Comparison of ENCODE assay signal across 8 cellular contexts in the genomic region with DNA sequence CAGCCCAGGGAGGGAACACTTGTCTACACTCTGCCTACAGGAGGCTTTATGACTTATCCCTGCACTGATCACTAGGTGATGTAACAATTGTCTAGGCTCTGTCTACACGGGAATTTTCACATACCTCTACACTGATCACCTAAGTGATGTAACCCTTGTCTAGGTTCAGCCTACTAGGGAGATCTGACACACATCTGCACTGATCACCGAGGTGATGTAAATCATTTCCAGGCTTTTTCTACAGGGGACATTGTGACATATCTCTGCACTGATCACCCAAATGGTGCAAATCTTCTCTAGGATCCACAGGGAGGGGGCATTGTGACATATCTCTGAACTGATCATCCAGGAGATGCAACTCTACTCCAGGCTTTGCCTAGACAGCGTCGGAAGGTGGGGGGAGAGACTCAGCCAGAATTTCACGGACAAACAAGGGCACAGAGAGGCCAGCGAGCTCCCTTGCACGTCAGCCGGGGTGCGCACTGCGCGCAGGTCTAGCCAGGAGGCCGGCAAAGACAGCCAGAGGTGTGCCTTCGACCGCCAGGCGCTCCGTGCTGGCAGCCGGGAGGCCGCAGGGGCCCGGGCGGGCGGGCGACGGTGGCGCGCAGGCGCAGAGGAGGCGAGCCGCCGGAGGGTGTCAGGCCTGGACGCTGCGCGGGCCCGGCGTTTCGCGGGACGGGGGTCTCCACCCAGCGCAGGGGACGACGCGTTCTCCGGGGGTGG. TPM values are rescaled to one million over a fixed set of nuclear protein-coding genes. Genes with fewer than 3 reads are reported as not detected.
DNase-seq lines count a peak whose midpoint lies in the region; ATAC-seq and TF ChIP-seq lines count a peak whose summit lies in the region.

No MANE protein-coding gene starts in this region.

- H3K27ac Mint-ChIP-seq in MCF 10A (ENCODE audit: low read depth, unreplicated experiment) = peak overlapping the region; percentile 69

- peak; percentile 37 for ATAC-seq in GM19043 (IDR thresholded peaks at IDR 0.05; ENCODE audit: low read depth, unreplicated experiment)
- ATAC-seq in HG03378 (IDR thresholded peaks at IDR 0.05; ENCODE audit: unreplicated experiment) = no peak

- POLR2A ChIA-PET in MCF 10A (lab: Yijun Ruan, JAX) = interaction anchor here (0.7 kb wide), 1 partner anchor 46 kb away, joined by 3 read pairs; the partner anchor contains the start of gene USP14

- H3K4me3 ChIP-seq in kidney epithelial cell (ENCODE audit: low read depth, low read length) = peak overlapping the region; percentile 38

- no peaks in the 10 kb centered on the region for H3K27me3 Mint-ChIP-seq in MCF 10A (ENCODE audit: insufficient read depth, unreplicated experiment)

- peak overlapping the region; percentile 74 for H3K4me3 Mint-ChIP-seq in MCF 10A (ENCODE audit: unreplicated experiment)

- intact Hi-C loops in MCF 10A (cut with micrococcal nuclease) = no loop called here

- no TSS peak for BruUV-seq in MCF 10A (replicated peaks; lab: Mats Ljungman, UMichigan)

- H3K27me3 ChIP-seq in kidney epithelial cell (ENCODE audit: control insufficient read depth, insufficient read depth, low read length) = no peaks in the 10 kb centered on the region

- no peak for TF ChIP-seq CTCF in MCF 10A (IDR thresholded peaks at IDR 0.05; ENCODE audit: unreplicated experiment)
- no peak for TF ChIP-seq CTCF in kidney epithelial cell (IDR thresholded peaks at IDR 0.05; ENCODE audit: insufficient read depth, low read length, poor library complexity, severe bottlenecking)

- no peaks in the 10 kb centered on the region for H3K36me3 ChIP-seq in kidney epithelial cell (ENCODE audit: control insufficient read depth, insufficient read depth, low read length)

- H3K36me3 Mint-ChIP-seq in MCF 10A (ENCODE audit: insufficient read depth, unreplicated experiment) = no peaks in the 10 kb centered on the region

- peaks cover 39% of the 10 kb centered on the region for H3K9me3 Mint-ChIP-seq in MCF 10A (ENCODE audit: unreplicated experiment)

- CTCF ChIA-PET in MCF 10A (lab: Yijun Ruan, JAX) = no interaction called here

- in situ Hi-C loops in SK-MEL-5 (cut with HindIII; ENCODE audit: low pct_unique_long_range_greater_than_20kb, low sequenced_read_pairs) = no loop called here

- DNase-seq in SK-MEL-5 (ENCODE audit: low read depth, low spot score) = peak; percentile 57
- DNase-seq in MCF 10A (ENCODE audit: unreplicated experiment) = peak; percentile 65
- no peak for DNase-seq in kidney epithelial cell (ENCODE audit: low read depth)
- DNase-seq in stimulated activated CD4-positive, alpha-beta T cell treated with anti-CD3 and anti-CD28 coated beads, Interleukin-2, amount 100 ng/mL, for 24 hours = peak; percentile 65 to 72
- DNase-seq in UCSD-AML1 (lab: John Stamatoyannopoulos, UW; ENCODE audit: unreplicated experiment) = no peak
- no peak for DNase-seq in OCI-M2 (lab: John Stamatoyannopoulos, UW; ENCODE audit: unreplicated experiment)

- H3K4me1 Mint-ChIP-seq in MCF 10A (ENCODE audit: insufficient read depth, unreplicated experiment) = peaks cover 10% of the 10 kb centered on the region

RNA-seq across cellular contexts. Expression of gene USP14, which starts 46.9 kb away (rescaled TPM):
- 16.8 and 18.4 TPM in 2 replicates for total RNA-seq in SK-MEL-5 (2014; rRNA removed; shearing (Covaris generic))
- polyA plus RNA-seq in SK-MEL-5 (2015; cell fraction: cytosol; rRNA removed) = 43.3 and 63.7 TPM in 2 replicates
- polyA plus RNA-seq in SK-MEL-5 (2015; cell fraction: nucleus; rRNA removed) = 47.1 and 50.2 TPM in 2 replicates
- 76.7 and 79.1 TPM in 2 replicates for total RNA-seq in MCF 10A (2022)
- total RNA-seq in kidney epithelial cell = 38.4 and 40.0 TPM in 2 replicates

Comparison
In these comparisons a context has a peak if more than half of its experiments do, and no peak if none do; other contexts are left out.
1. DNase-seq: peak in SK-MEL-5 (single experiment), MCF 10A (single experiment) and stimulated activated CD4-positive, alpha-beta T cell treated with anti-CD3 and anti-CD28 coated beads, Interleukin-2, amount 100 ng/mL, for 24 hours (2 of 2); none in kidney epithelial cell (single experiment), UCSD-AML1 (single experiment) and OCI-M2 (single experiment).